ENCODE assay signal across 27 cellular contexts in the genomic region with DNA sequence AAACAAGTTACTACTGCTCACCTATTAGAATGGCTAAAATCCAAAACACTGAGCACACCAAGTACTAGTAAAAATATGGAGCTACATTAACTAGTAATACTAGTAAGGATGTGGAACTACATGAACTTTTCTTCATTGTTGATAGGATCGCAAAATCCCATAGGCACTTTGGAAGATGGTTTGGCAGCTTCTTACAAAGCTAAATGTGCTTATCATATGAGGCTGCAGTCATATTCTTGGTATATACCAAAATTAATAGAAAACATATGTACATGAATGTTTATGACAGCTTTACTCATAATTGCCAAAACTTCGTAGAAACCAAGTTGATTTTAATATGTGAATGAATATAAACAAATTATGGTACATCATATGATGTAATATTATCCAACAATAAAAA.
"Had no signal": no experiment of that assay in that cellular context is flagged by ENCODE, and none has a peak within 500 bp of the region (broad histone marks: within the 10 kb centered on the region; RNA-seq: fewer than 3 reads in every experiment).

No MANE protein-coding gene starts in this region.

- H3K27ac Mint-ChIP-seq: activated CD4-positive, alpha-beta T cell treated with anti-CD3 and anti-CD28 coated beads for 36 hours; activated CD8-positive, alpha-beta T cell treated with anti-CD3 and anti-CD28 coated beads for 36 hours; activated naive CD4-positive, alpha-beta T cell treated with anti-CD3 and anti-CD28 coated beads, Interleukin-2, amount 50 U/mL, for 24 hours; T-cell had no signal

- H3K27me3 Mint-ChIP-seq: activated CD4-positive, alpha-beta T cell treated with anti-CD3 and anti-CD28 coated beads for 36 hours; activated CD8-positive, alpha-beta T cell treated with anti-CD3 and anti-CD28 coated beads for 36 hours; T-cell had no signal

- H3K9me3 Mint-ChIP-seq: activated CD8-positive, alpha-beta T cell treated with anti-CD3 and anti-CD28 coated beads for 36 hours; activated naive CD4-positive, alpha-beta T cell treated with anti-CD3 and anti-CD28 coated beads, Interleukin-2, amount 50 U/mL, for 24 hours; T-cell had no signal

- H3K4me3 Mint-ChIP-seq: activated CD4-positive, alpha-beta T cell treated with anti-CD3 and anti-CD28 coated beads for 36 hours; activated CD8-positive, alpha-beta T cell treated with anti-CD3 and anti-CD28 coated beads for 36 hours; activated naive CD4-positive, alpha-beta T cell treated with anti-CD3 and anti-CD28 coated beads, Interleukin-2, amount 50 U/mL, for 24 hours; T-cell had no signal

- DNase-seq: activated CD4-positive, alpha-beta T cell treated with anti-CD3 and anti-CD28 coated beads for 36 hours; activated CD4-positive, alpha-beta T cell treated with anti-CD3 and anti-CD28 coated beads, Interleukin-2, amount 50 U/mL, for 1 hour; activated CD8-positive, alpha-beta memory T cell treated with anti-CD3 and anti-CD28 coated beads, Interleukin-2, amount 50 U/mL, for 48 hours; activated CD8-positive, alpha-beta T cell treated with anti-CD3 and anti-CD28 coated beads for 36 hours; activated effector memory CD4-positive, alpha-beta T cell treated with Interleukin-2 at 50 U/mL for 16 hours; activated naive CD4-positive, alpha-beta T cell; activated T-cell treated with anti-CD3 and anti-CD28 coated beads, Interleukin-2, amount 50 U/mL, for 1 hour; aorta; caudate nucleus; MM.1S; NCI-H1105; NCI-H1436; NCI-H1694 treated with DMSO at 0.1 percent for 48 hours; NCI-H2029 treated with DMSO at 0.1 percent for 48 hours; NCI-H345; NCI-H510A; NCI-H526 treated with DMSO at 0.1 percent for 48 hours; NCI-H82; Right ventricle myocardium superior; RPMI8226; T-cell; T-helper 2 cell; T1000 had no signal

- H3K4me1 ChIP-seq: breast epithelium, SJSA1 had no signal

- H3K4me1 Mint-ChIP-seq: activated CD4-positive, alpha-beta T cell treated with anti-CD3 and anti-CD28 coated beads for 36 hours; activated naive CD4-positive, alpha-beta T cell treated with anti-CD3 and anti-CD28 coated beads, Interleukin-2, amount 50 U/mL, for 24 hours; T-cell had no signal

- H3K4me3 ChIP-seq: breast epithelium, SJSA1 had no signal

- H3K36me3 Mint-ChIP-seq: activated naive CD4-positive, alpha-beta T cell treated with anti-CD3 and anti-CD28 coated beads, Interleukin-2, amount 50 U/mL, for 24 hours; T-cell had no signal

- H3K9me3 ChIP-seq: breast epithelium, SJSA1 had no signal

- H3K27ac ChIP-seq: breast epithelium, SJSA1, VCaP had no signal

- H3K36me3 ChIP-seq: breast epithelium, SJSA1 had no signal

- H3K27me3 ChIP-seq: breast epithelium, SJSA1 had no signal
